In the genomic region with DNA sequence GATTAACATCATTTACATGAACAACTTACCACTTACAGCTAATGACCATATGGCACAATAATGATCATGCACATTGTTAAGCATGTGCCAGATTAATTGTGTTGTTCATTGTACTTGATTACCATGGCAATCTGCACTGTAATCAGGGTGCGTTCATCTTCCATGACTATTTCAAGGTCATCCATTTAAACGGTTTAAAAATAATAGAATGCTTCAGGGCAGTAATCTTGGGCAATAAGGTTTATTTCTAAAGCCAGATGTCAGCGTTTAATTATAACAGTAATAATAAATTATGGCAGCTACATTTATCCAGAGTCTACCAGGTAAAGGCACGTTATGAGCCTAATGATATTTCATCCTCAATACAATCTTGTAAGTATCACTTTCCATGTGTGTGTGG, we compare ENCODE assay signal across 1 cellular context.
TF ChIP-seq lines count a peak whose summit lies in the region.

No MANE protein-coding gene starts in this region.

TF ChIP-seq in SK-N-SH, 30 proteins besides CTCF, POLR2A, EP300 and RAD21 (continued from another document):
- TF ChIP-seq TAF1 (IDR thresholded peaks at IDR 0.05; ENCODE audit: borderline replicate concordance, low read depth, low read length) = no peak
- TF ChIP-seq, protein P1, sequence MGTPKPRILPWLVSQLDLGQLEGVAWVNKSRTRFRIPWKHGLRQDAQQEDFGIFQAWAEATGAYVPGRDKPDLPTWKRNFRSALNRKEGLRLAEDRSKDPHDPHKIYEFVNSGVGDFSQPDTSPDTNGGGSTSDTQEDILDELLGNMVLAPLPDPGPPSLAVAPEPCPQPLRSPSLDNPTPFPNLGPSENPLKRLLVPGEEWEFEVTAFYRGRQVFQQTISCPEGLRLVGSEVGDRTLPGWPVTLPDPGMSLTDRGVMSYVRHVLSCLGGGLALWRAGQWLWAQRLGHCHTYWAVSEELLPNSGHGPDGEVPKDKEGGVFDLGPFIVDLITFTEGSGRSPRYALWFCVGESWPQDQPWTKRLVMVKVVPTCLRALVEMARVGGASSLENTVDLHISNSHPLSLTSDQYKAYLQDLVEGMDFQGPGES (IDR thresholded peaks at IDR 0.05; ENCODE audit: low read depth, low read length) = no peak
- no peak for TF ChIP-seq RFX5 (IDR thresholded peaks at IDR 0.05; ENCODE audit: low read length)
- TF ChIP-seq SIN3A (IDR thresholded peaks at IDR 0.05; ENCODE audit: borderline replicate concordance, low read depth, low read length) = no peak
- TF ChIP-seq SMC3 (IDR thresholded peaks at IDR 0.05; ENCODE audit: low read depth, low read length) = no peak
- no peak for TF ChIP-seq NRF1 (IDR thresholded peaks at IDR 0.05; ENCODE audit: low read depth, low read length)
- TF ChIP-seq NFIC (IDR thresholded peaks at IDR 0.05; ENCODE audit: borderline replicate concordance) = no peak
- no peak for TF ChIP-seq TEAD4 (IDR thresholded peaks at IDR 0.05; ENCODE audit: borderline replicate concordance, insufficient read depth)
- no peak for TF ChIP-seq JUND (IDR thresholded peaks at IDR 0.05)
- TF ChIP-seq FOSL2 (IDR thresholded peaks at IDR 0.05; ENCODE audit: borderline replicate concordance, low read depth) = no peak
- no peak for TF ChIP-seq POLR2AphosphoS5 (IDR thresholded peaks at IDR 0.05; ENCODE audit: low read depth, low read length)
- TF ChIP-seq, protein P2, sequence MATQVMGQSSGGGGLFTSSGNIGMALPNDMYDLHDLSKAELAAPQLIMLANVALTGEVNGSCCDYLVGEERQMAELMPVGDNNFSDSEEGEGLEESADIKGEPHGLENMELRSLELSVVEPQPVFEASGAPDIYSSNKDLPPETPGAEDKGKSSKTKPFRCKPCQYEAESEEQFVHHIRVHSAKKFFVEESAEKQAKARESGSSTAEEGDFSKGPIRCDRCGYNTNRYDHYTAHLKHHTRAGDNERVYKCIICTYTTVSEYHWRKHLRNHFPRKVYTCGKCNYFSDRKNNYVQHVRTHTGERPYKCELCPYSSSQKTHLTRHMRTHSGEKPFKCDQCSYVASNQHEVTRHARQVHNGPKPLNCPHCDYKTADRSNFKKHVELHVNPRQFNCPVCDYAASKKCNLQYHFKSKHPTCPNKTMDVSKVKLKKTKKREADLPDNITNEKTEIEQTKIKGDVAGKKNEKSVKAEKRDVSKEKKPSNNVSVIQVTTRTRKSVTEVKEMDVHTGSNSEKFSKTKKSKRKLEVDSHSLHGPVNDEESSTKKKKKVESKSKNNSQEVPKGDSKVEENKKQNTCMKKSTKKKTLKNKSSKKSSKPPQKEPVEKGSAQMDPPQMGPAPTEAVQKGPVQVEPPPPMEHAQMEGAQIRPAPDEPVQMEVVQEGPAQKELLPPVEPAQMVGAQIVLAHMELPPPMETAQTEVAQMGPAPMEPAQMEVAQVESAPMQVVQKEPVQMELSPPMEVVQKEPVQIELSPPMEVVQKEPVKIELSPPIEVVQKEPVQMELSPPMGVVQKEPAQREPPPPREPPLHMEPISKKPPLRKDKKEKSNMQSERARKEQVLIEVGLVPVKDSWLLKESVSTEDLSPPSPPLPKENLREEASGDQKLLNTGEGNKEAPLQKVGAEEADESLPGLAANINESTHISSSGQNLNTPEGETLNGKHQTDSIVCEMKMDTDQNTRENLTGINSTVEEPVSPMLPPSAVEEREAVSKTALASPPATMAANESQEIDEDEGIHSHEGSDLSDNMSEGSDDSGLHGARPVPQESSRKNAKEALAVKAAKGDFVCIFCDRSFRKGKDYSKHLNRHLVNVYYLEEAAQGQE (IDR thresholded peaks at IDR 0.05; ENCODE audit: low read depth, low read length) = no peak
- TF ChIP-seq FOXM1 (IDR thresholded peaks at IDR 0.05; ENCODE audit: low read depth) = no peak
- peak; percentile 17; the same call in 1 of the 2 replicates for TF ChIP-seq TCF12 (IDR thresholded peaks at IDR 0.05)
- no peak for TF ChIP-seq ELF1 (IDR thresholded peaks at IDR 0.05)
- TF ChIP-seq, protein P3, sequence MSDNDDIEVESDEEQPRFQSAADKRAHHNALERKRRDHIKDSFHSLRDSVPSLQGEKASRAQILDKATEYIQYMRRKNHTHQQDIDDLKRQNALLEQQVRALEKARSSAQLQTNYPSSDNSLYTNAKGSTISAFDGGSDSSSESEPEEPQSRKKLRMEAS (IDR thresholded peaks at IDR 0.05; ENCODE audit: low read depth) = no peak
- TF ChIP-seq MEF2A (IDR thresholded peaks at IDR 0.05; ENCODE audit: borderline replicate concordance, low read depth) = no peak
- TF ChIP-seq RCOR1 (IDR thresholded peaks at IDR 0.05; ENCODE audit: low read length) = peak; percentile 76
- TF ChIP-seq, protein P4, sequence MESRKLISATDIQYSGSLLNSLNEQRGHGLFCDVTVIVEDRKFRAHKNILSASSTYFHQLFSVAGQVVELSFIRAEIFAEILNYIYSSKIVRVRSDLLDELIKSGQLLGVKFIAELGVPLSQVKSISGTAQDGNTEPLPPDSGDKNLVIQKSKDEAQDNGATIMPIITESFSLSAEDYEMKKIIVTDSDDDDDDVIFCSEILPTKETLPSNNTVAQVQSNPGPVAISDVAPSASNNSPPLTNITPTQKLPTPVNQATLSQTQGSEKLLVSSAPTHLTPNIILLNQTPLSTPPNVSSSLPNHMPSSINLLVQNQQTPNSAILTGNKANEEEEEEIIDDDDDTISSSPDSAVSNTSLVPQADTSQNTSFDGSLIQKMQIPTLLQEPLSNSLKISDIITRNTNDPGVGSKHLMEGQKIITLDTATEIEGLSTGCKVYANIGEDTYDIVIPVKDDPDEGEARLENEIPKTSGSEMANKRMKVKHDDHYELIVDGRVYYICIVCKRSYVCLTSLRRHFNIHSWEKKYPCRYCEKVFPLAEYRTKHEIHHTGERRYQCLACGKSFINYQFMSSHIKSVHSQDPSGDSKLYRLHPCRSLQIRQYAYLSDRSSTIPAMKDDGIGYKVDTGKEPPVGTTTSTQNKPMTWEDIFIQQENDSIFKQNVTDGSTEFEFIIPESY (IDR thresholded peaks at IDR 0.05; ENCODE audit: borderline replicate concordance, low read depth) = no peak
- TF ChIP-seq, protein P5, sequence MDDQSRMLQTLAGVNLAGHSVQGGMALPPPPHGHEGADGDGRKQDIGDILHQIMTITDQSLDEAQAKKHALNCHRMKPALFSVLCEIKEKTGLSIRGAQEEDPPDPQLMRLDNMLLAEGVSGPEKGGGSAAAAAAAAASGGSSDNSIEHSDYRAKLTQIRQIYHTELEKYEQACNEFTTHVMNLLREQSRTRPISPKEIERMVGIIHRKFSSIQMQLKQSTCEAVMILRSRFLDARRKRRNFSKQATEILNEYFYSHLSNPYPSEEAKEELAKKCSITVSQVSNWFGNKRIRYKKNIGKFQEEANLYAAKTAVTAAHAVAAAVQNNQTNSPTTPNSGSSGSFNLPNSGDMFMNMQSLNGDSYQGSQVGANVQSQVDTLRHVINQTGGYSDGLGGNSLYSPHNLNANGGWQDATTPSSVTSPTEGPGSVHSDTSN (IDR thresholded peaks at IDR 0.05) = no peak
- TF ChIP-seq GATA2 (CRISPR knock-in tag; IDR thresholded peaks at IDR 0.05) = peak; percentile 80
- TF ChIP-seq, protein P6, sequence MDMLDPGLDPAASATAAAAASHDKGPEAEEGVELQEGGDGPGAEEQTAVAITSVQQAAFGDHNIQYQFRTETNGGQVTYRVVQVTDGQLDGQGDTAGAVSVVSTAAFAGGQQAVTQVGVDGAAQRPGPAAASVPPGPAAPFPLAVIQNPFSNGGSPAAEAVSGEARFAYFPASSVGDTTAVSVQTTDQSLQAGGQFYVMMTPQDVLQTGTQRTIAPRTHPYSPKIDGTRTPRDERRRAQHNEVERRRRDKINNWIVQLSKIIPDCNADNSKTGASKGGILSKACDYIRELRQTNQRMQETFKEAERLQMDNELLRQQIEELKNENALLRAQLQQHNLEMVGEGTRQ (IDR thresholded peaks at IDR 0.05; ENCODE audit: borderline replicate concordance, low read depth, low read length) = no peak
